Comparison of ENCODE assay signal across 1 cellular context in genomic region chr11:16737860-16738197, GRCh38.
TF ChIP-seq lines count a peak whose summit lies in the region.

No MANE protein-coding gene starts in this region.

TF ChIP-seq in GM23338, 12 proteins besides CTCF, POLR2A, EP300 and RAD21 (continued from another document):
- TF ChIP-seq REST (IDR thresholded peaks at IDR 0.05; ENCODE audit: unreplicated experiment), result no peak
